Comparison of ENCODE assay signal across 31 cellular contexts in the genomic region with DNA sequence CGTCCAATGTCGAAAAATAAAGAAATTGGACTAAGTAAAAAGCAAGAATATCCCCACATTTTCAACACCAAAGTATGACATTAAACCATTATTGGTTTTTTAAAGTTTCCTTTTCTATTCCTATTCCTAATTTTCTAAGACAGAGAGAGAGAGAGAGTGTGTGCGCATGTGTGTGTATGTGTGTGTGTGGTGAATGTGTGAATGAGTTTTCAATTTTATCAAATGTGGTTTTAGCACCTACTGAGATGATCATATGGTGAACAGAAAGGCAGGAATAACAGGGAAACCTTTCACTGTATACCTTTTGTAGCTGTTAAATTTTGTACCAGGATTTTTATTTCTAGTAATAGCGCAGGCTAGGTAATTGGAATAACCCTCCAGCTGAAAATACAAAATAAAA.
"Had no signal": no experiment of that assay in that cellular context is flagged by ENCODE, and none has a peak within 500 bp of the region (broad histone marks: within the 10 kb centered on the region; RNA-seq: fewer than 3 reads in every experiment).

No MANE protein-coding gene starts in this region.

- H3K4me1 Mint-ChIP-seq: neural crest cell; stimulated activated memory B cell treated with anti-CD40 and anti-IgM and Interleukin-4, amounts not matched to agents 10 μg/mL and 1 μg/mL and 100 μg/mL, for 72 hours had no signal

- H3K9me3 Mint-ChIP-seq: activated naive CD4-positive, alpha-beta T cell treated with anti-CD3 and anti-CD28 coated beads, Interleukin-2, amount 50 U/mL, for 72 hours; neural crest cell; stimulated activated memory B cell treated with anti-CD40 and anti-IgM and Interleukin-4, amounts not matched to agents 10 μg/mL and 1 μg/mL and 100 μg/mL, for 72 hours had no signal

- H3K36me3 Mint-ChIP-seq: activated naive CD4-positive, alpha-beta T cell treated with anti-CD3 and anti-CD28 coated beads, Interleukin-2, amount 50 U/mL, for 72 hours; brain; mesothelial cell of epicardium; naive B cell; stimulated activated memory B cell treated with anti-CD40 and anti-IgM and Interleukin-4, amounts not matched to agents 10 μg/mL and 1 μg/mL and 100 μg/mL, for 72 hours had no signal

- H3K27ac ChIP-seq: cardiac muscle cell, hepatocyte, suprapubic skin, transverse colon, VCaP had no signal

- H3K9me3 ChIP-seq: gastroesophageal sphincter, suprapubic skin, transverse colon had no signal

- H3K4me3 ChIP-seq: cardiac muscle cell, gastroesophageal sphincter, hepatocyte, sigmoid colon, suprapubic skin, transverse colon had no signal

- H3K79me2 ChIP-seq: hepatocyte had no signal

- H3K4me2 ChIP-seq: hepatocyte had no signal

- DNase-seq: activated CD4-positive, alpha-beta T cell treated with anti-CD3 and anti-CD28 coated beads for 4 hours; activated CD4-positive, alpha-beta T cell treated with anti-CD3 and anti-CD28 coated beads, Interleukin-2, amount 50 U/mL, for 4 hours; activated naive CD4-positive, alpha-beta T cell; activated T-cell treated with anti-CD3 and anti-CD28 coated beads for 4 hours; activated T-cell treated with anti-CD3 and anti-CD28 coated beads, Interleukin-2, amount 50 U/mL, for 72 hours; cerebellar nuclear complex; cortex of kidney; kidney; left colon; naive B cell; nucleus accumbens; sigmoid colon; small intestine; stimulated activated CD4-positive, alpha-beta T cell treated with anti-CD3 and anti-CD28 coated beads, Interleukin-1b, Interleukin-23, amount 100 ng/mL, for 48 hours; stimulated activated CD4-positive, alpha-beta T cell treated with anti-CD3 and anti-CD28 coated beads, Interleukin-4, amount 100 ng/mL, for 4 hours; stimulated activated CD8-positive, alpha-beta memory T cell treated with anti-CD3 and anti-CD28 coated beads, Interleukin-4, amount 100 ng/mL, for 48 hours; T-helper 9 cell; transverse colon had no signal

- FAIRE-seq: endothelial cell of umbilical vein, small intestine, TTC549 had no signal

- H2AFZ ChIP-seq: hepatocyte had no signal

- H3K4me3 Mint-ChIP-seq: activated T-cell treated with anti-CD3 and anti-CD28 coated beads, Interleukin-2, amount 50 U/mL, for 72 hours; brain; mesothelial cell of epicardium; naive B cell; neural crest cell; stimulated activated memory B cell treated with anti-CD40 and anti-IgM and Interleukin-4, amounts not matched to agents 10 μg/mL and 1 μg/mL and 100 μg/mL, for 72 hours had no signal

- H3K27me3 ChIP-seq: cardiac muscle cell, gastroesophageal sphincter, hepatocyte, sigmoid colon, suprapubic skin, transverse colon had no signal

- H3K27me3 Mint-ChIP-seq: progenitor cell of endocrine pancreas had no signal

- H3K27ac Mint-ChIP-seq: activated naive CD4-positive, alpha-beta T cell treated with anti-CD3 and anti-CD28 coated beads, Interleukin-2, amount 50 U/mL, for 72 hours; progenitor cell of endocrine pancreas; stimulated activated memory B cell treated with anti-CD40 and anti-IgM and Interleukin-4, amounts not matched to agents 10 μg/mL and 1 μg/mL and 100 μg/mL, for 72 hours had no signal

- H3K36me3 ChIP-seq: cardiac muscle cell, gastroesophageal sphincter, sigmoid colon, suprapubic skin, transverse colon had no signal

- ATAC-seq: activated naive CD4-positive, alpha-beta T cell treated with anti-CD3 and anti-CD28 coated beads, Interleukin-2, amount 50 U/mL, for 72 hours; activated T-cell treated with anti-CD3 and anti-CD28 coated beads, Interleukin-2, amount 50 U/mL, for 72 hours; gastroesophageal sphincter; left colon; stimulated activated memory B cell treated with anti-CD40 and anti-IgM and Interleukin-4, amounts not matched to agents 10 μg/mL and 1 μg/mL and 100 μg/mL, for 72 hours had no signal
